Comparison of ENCODE assay signal across 2 cellular contexts in genomic region chr19:41255171-41255570, GRCh38.
TF ChIP-seq lines count a peak whose summit lies in the region.

No MANE protein-coding gene starts in this region.

TF ChIP-seq in HEK293, 187 proteins besides CTCF, POLR2A, EP300 and RAD21:
- TF ChIP-seq ZNF776 (tag by site-specific recombination; IDR thresholded peaks at IDR 0.05; ENCODE audit: borderline replicate concordance), result no peak
- TF ChIP-seq ZNF600 (tag by site-specific recombination; IDR thresholded peaks at IDR 0.05), result no peak
- no peak for TF ChIP-seq ZNF112 (tag by site-specific recombination; IDR thresholded peaks at IDR 0.05)
- 0 out of 2 replicates have a peak, but pooled peaks have one; percentile 48 for TF ChIP-seq ZNF248 (tag by site-specific recombination; IDR thresholded peaks at IDR 0.05)
- no peak for TF ChIP-seq ZNF626 (tag by site-specific recombination; IDR thresholded peaks at IDR 0.05)
- TF ChIP-seq ZNF544 (tag by site-specific recombination; IDR thresholded peaks at IDR 0.05), result no peak
- TF ChIP-seq ZNF571 (tag by site-specific recombination; IDR thresholded peaks at IDR 0.05), result no peak
- TF ChIP-seq ZNF132 (tag by site-specific recombination; IDR thresholded peaks at IDR 0.05; ENCODE audit: borderline replicate concordance), result no peak
- no peak for TF ChIP-seq ZBTB20 (tag by site-specific recombination; IDR thresholded peaks at IDR 0.05)
- TF ChIP-seq, protein P1, sequence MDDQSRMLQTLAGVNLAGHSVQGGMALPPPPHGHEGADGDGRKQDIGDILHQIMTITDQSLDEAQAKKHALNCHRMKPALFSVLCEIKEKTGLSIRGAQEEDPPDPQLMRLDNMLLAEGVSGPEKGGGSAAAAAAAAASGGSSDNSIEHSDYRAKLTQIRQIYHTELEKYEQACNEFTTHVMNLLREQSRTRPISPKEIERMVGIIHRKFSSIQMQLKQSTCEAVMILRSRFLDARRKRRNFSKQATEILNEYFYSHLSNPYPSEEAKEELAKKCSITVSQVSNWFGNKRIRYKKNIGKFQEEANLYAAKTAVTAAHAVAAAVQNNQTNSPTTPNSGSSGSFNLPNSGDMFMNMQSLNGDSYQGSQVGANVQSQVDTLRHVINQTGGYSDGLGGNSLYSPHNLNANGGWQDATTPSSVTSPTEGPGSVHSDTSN (CRISPR knock-in tag; IDR thresholded peaks at IDR 0.05), result no peak
- TF ChIP-seq ZNF777 (tag by site-specific recombination; IDR thresholded peaks at IDR 0.05; ENCODE audit: borderline replicate concordance), result 0 out of 2 replicates have a peak, but pooled peaks have one; percentile 43
- 0 out of 2 replicates have a peak, but pooled peaks have one; percentile 8 for TF ChIP-seq BCL6B (tag by site-specific recombination; IDR thresholded peaks at IDR 0.05)
- TF ChIP-seq ZNF121 (tag by site-specific recombination; IDR thresholded peaks at IDR 0.05), result no peak
- TF ChIP-seq ZBTB48 (tag by site-specific recombination; IDR thresholded peaks at IDR 0.05), result no peak
- no peak for TF ChIP-seq WT1 (tag by site-specific recombination; IDR thresholded peaks at IDR 0.05)
- peak; percentile 83 for TF ChIP-seq PRDM1 (tag by site-specific recombination; IDR thresholded peaks at IDR 0.05)
- TF ChIP-seq, protein P2, sequence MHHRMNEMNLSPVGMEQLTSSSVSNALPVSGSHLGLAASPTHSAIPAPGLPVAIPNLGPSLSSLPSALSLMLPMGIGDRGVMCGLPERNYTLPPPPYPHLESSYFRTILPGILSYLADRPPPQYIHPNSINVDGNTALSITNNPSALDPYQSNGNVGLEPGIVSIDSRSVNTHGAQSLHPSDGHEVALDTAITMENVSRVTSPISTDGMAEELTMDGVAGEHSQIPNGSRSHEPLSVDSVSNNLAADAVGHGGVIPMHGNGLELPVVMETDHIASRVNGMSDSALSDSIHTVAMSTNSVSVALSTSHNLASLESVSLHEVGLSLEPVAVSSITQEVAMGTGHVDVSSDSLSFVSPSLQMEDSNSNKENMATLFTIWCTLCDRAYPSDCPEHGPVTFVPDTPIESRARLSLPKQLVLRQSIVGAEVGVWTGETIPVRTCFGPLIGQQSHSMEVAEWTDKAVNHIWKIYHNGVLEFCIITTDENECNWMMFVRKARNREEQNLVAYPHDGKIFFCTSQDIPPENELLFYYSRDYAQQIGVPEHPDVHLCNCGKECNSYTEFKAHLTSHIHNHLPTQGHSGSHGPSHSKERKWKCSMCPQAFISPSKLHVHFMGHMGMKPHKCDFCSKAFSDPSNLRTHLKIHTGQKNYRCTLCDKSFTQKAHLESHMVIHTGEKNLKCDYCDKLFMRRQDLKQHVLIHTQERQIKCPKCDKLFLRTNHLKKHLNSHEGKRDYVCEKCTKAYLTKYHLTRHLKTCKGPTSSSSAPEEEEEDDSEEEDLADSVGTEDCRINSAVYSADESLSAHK (tag by site-specific recombination; IDR thresholded peaks at IDR 0.05), result no peak
- TF ChIP-seq ZNF366 (tag by site-specific recombination; conservative IDR thresholded peaks at IDR 0.05), result peak; percentile 92

TF ChIP-seq in K562, 482 proteins besides CTCF, POLR2A, EP300 and RAD21:
- no peak for TF ChIP-seq CGGBP1 (CRISPR knock-in tag; IDR thresholded peaks at IDR 0.05)
- TF ChIP-seq, protein P3, sequence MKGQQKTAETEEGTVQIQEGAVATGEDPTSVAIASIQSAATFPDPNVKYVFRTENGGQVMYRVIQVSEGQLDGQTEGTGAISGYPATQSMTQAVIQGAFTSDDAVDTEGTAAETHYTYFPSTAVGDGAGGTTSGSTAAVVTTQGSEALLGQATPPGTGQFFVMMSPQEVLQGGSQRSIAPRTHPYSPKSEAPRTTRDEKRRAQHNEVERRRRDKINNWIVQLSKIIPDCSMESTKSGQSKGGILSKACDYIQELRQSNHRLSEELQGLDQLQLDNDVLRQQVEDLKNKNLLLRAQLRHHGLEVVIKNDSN (CRISPR knock-in tag; IDR thresholded peaks at IDR 0.05), result no peak
- TF ChIP-seq, protein P4, sequence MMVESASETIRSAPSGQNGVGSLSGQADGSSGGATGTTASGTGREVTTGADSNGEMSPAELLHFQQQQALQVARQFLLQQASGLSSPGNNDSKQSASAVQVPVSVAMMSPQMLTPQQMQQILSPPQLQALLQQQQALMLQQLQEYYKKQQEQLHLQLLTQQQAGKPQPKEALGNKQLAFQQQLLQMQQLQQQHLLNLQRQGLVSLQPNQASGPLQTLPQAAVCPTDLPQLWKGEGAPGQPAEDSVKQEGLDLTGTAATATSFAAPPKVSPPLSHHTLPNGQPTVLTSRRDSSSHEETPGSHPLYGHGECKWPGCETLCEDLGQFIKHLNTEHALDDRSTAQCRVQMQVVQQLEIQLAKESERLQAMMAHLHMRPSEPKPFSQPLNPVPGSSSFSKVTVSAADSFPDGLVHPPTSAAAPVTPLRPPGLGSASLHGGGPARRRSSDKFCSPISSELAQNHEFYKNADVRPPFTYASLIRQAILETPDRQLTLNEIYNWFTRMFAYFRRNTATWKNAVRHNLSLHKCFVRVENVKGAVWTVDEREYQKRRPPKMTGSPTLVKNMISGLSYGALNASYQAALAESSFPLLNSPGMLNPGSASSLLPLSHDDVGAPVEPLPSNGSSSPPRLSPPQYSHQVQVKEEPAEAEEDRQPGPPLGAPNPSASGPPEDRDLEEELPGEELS (CRISPR knock-in tag; IDR thresholded peaks at IDR 0.05; ENCODE audit: borderline replicate concordance), result no peak
- TF ChIP-seq, protein P5, sequence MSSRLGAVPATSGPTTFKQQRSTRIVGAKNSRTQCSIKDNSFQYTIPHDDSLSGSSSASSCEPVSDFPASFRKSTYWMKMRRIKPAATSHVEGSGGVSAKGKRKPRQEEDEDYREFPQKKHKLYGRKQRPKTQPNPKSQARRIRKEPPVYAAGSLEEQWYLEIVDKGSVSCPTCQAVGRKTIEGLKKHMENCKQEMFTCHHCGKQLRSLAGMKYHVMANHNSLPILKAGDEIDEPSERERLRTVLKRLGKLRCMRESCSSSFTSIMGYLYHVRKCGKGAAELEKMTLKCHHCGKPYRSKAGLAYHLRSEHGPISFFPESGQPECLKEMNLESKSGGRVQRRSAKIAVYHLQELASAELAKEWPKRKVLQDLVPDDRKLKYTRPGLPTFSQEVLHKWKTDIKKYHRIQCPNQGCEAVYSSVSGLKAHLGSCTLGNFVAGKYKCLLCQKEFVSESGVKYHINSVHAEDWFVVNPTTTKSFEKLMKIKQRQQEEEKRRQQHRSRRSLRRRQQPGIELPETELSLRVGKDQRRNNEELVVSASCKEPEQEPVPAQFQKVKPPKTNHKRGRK (tag; IDR thresholded peaks at IDR 0.05), result peak; percentile 84
